Comparison of ENCODE assay signal across 2 cellular contexts in the genomic region with DNA sequence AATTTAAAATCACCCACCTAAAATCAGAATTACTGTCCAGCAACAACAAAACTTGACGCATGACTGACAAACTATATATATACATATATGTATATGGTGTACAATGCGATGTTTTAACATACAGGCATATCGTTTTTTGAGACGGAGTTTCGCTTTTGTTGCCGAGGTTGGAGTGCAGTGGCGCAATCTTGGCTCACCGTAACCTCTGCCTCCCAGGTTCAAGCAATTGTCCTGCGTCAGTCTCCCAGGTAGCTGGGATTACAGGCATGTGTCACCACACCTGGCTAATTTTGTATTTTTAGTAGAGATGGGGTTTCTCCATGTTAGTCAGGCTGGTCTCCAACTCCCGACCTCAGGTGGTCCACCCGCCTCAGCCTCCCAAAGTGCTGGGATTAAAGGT.
A peak's percentile ranks its signal among the peaks of the same experiment; 100 is the strongest.
TF ChIP-seq lines count a peak whose summit lies in the region.

No MANE protein-coding gene starts in this region.

TF ChIP-seq in HEK293, 187 proteins besides CTCF, POLR2A, EP300 and RAD21:
- TF ChIP-seq GLIS1 (tag by site-specific recombination; IDR thresholded peaks at IDR 0.05): peak; percentile 46; the same call in 1 of the 2 replicates
- TF ChIP-seq, protein P1, sequence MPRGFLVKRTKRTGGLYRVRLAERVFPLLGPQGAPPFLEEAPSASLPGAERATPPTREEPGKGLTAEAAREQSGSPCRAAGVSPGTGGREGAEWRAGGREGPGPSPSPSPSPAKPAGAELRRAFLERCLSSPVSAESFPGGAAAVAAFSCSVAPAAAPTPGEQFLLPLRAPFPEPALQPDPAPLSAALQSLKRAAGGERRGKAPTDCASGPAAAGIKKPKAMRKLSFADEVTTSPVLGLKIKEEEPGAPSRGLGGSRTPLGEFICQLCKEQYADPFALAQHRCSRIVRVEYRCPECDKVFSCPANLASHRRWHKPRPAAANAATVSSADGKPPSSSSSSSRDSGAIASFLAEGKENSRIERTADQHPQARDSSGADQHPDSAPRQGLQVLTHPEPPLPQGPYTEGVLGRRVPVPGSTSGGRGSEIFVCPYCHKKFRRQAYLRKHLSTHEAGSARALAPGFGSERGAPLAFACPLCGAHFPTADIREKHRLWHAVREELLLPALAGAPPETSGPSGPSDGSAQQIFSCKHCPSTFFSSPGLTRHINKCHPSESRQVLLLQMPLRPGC (tag by site-specific recombination; IDR thresholded peaks at IDR 0.05): peak; percentile 48; the same call in 1 of the 2 replicates
- TF ChIP-seq, protein P2, sequence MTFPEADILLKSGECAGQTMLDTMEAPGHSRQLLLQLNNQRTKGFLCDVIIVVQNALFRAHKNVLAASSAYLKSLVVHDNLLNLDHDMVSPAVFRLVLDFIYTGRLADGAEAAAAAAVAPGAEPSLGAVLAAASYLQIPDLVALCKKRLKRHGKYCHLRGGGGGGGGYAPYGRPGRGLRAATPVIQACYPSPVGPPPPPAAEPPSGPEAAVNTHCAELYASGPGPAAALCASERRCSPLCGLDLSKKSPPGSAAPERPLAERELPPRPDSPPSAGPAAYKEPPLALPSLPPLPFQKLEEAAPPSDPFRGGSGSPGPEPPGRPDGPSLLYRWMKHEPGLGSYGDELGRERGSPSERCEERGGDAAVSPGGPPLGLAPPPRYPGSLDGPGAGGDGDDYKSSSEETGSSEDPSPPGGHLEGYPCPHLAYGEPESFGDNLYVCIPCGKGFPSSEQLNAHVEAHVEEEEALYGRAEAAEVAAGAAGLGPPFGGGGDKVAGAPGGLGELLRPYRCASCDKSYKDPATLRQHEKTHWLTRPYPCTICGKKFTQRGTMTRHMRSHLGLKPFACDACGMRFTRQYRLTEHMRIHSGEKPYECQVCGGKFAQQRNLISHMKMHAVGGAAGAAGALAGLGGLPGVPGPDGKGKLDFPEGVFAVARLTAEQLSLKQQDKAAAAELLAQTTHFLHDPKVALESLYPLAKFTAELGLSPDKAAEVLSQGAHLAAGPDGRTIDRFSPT (tag by site-specific recombination; IDR thresholded peaks at IDR 0.05): 0 out of 2 replicates have a peak, but pooled peaks have one; percentile 36

TF ChIP-seq in liver, 16 proteins besides CTCF, POLR2A, EP300 and RAD21:
- TF ChIP-seq RXRA (IDR thresholded peaks at IDR 0.05) (peak in 1 of 2 donors; percentile 12), HNF4A (conservative IDR thresholded peaks at IDR 0.05) (peak in 1 of 2 donors; percentile 41)
